Comparison of ENCODE assay signal across 33 cellular contexts in the genomic region with DNA sequence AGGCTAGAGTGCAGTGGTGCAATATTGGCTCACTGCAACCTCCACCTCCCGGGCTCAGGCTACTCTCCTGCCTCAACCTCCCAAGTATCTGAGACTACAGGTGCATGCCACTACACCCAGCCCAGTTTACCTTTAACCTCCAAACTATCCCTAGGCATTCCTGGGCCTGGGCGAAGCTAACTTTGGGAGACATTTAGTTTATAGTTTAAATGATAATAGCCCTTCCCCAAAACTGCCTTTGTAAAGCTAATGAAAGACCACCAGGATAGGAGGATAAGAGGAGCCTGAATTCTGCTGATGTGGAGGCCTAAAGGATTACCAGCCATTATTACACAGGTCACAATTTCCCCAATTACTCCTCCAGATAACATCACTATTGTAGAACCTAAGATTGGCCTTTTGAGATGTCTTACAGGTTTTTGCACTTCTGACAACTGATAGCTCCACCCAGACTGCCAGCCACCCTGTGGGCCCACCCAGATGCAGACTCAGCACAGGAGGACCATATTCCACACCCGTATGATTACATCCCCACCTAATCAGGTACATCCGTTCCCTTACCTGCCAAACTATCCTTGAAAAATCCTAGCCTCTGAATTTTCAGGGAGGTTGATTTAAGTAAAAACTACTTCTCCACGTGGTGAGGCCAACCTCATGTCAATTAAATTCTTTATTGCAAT.
"Had no signal": no experiment of that assay in that cellular context is flagged by ENCODE, and none has a peak within 500 bp of the region (broad histone marks: within the 10 kb centered on the region; RNA-seq: fewer than 3 reads in every experiment).

No MANE protein-coding gene starts in this region.

- H3K9ac ChIP-seq: SK-N-SH had no signal

- H3K9me3 Mint-ChIP-seq: activated CD4-positive, alpha-beta memory T cell treated with anti-CD3 and anti-CD28 coated beads for 36 hours; activated naive CD4-positive, alpha-beta T cell treated with anti-CD3 and anti-CD28 coated beads, Interleukin-2, amount 10 ng/mL, durations not matched to agents 7 days and 5 days; activated naive CD8-positive, alpha-beta T cell treated with anti-CD3 and anti-CD28 coated beads, Interleukin-2, amount 50 U/mL, for 24 hours; activated T-cell treated with anti-CD3 and anti-CD28 coated beads, Interleukin-2, amount 50 U/mL, for 4 hours; brain; T-helper 1 cell treated with Interleukin-12 subunit alpha and Interleukin-12 subunit beta and Interleukin-4 antibody, amounts not matched to agents 30 μg/mL and 1 μg/mL, for 36 hours; T-helper 2 cell treated with Interferon-gamma antibody and Interleukin-4, amounts not matched to agents 5 μg/mL and 100 μg/mL, for 36 hours had no signal

- H3K9me3 ChIP-seq: MG63, SJSA1, SK-N-SH had no signal

- H3K27me3 ChIP-seq: MG63 had no signal

- H3K27ac ChIP-seq: SJSA1 had no signal

- H3K4me3 ChIP-seq: MG63, SJSA1 had no signal

- FAIRE-seq: bronchial epithelial cell, TTC549 had no signal

- H3K4me2 ChIP-seq: SK-N-SH had no signal

- H3K4me1 Mint-ChIP-seq: activated CD4-positive, alpha-beta T cell treated with anti-CD3 and anti-CD28 coated beads for 36 hours; activated naive CD4-positive, alpha-beta T cell treated with anti-CD3 and anti-CD28 coated beads, Interleukin-2, amount 10 ng/mL, durations not matched to agents 7 days and 5 days; activated naive CD8-positive, alpha-beta T cell treated with anti-CD3 and anti-CD28 coated beads, Interleukin-2, amount 50 U/mL, for 24 hours; brain had no signal

- H3K4me1 ChIP-seq: SJSA1 had no signal

- H3K4me3 Mint-ChIP-seq: activated CD4-positive, alpha-beta memory T cell treated with anti-CD3 and anti-CD28 coated beads for 36 hours; activated CD4-positive, alpha-beta T cell treated with anti-CD3 and anti-CD28 coated beads for 36 hours; activated naive CD4-positive, alpha-beta T cell treated with anti-CD3 and anti-CD28 coated beads, Interleukin-2, amount 10 ng/mL, durations not matched to agents 7 days and 5 days; activated naive CD8-positive, alpha-beta T cell; activated naive CD8-positive, alpha-beta T cell treated with anti-CD3 and anti-CD28 coated beads, Interleukin-2, amount 50 U/mL, for 24 hours; activated T-cell treated with anti-CD3 and anti-CD28 coated beads, Interleukin-2, amount 50 U/mL, for 4 hours; brain; T-helper 1 cell treated with Interleukin-12 subunit alpha and Interleukin-12 subunit beta and Interleukin-4 antibody, amounts not matched to agents 30 μg/mL and 1 μg/mL, for 36 hours; T-helper 2 cell treated with Interferon-gamma antibody and Interleukin-4, amounts not matched to agents 5 μg/mL and 100 μg/mL, for 36 hours had no signal

- H3K36me3 Mint-ChIP-seq: activated CD4-positive, alpha-beta memory T cell treated with anti-CD3 and anti-CD28 coated beads for 36 hours; activated naive CD4-positive, alpha-beta T cell treated with anti-CD3 and anti-CD28 coated beads, Interleukin-2, amount 10 ng/mL, durations not matched to agents 7 days and 5 days; activated naive CD8-positive, alpha-beta T cell; brain had no signal

- H3K27ac Mint-ChIP-seq: activated CD4-positive, alpha-beta memory T cell treated with anti-CD3 and anti-CD28 coated beads for 36 hours; activated CD4-positive, alpha-beta T cell treated with anti-CD3 and anti-CD28 coated beads for 36 hours; activated naive CD4-positive, alpha-beta T cell treated with anti-CD3 and anti-CD28 coated beads, Interleukin-2, amount 10 ng/mL, durations not matched to agents 7 days and 5 days; activated naive CD8-positive, alpha-beta T cell; activated naive CD8-positive, alpha-beta T cell treated with anti-CD3 and anti-CD28 coated beads, Interleukin-2, amount 50 U/mL, for 24 hours; T-helper 1 cell treated with Interleukin-12 subunit alpha and Interleukin-12 subunit beta and Interleukin-4 antibody, amounts not matched to agents 30 μg/mL and 1 μg/mL, for 36 hours; T-helper 2 cell treated with Interferon-gamma antibody and Interleukin-4, amounts not matched to agents 5 μg/mL and 100 μg/mL, for 36 hours had no signal

- H3K36me3 ChIP-seq: MG63, SJSA1 had no signal

- H3K27me3 Mint-ChIP-seq: activated CD4-positive, alpha-beta memory T cell treated with anti-CD3 and anti-CD28 coated beads for 36 hours; activated naive CD8-positive, alpha-beta T cell; activated naive CD8-positive, alpha-beta T cell treated with anti-CD3 and anti-CD28 coated beads, Interleukin-2, amount 50 U/mL, for 24 hours had no signal

- DNase-seq: activated CD4-positive, alpha-beta memory T cell treated with anti-CD3 and anti-CD28 coated beads for 36 hours; activated CD4-positive, alpha-beta T cell treated with anti-CD3 and anti-CD28 coated beads for 36 hours; activated CD4-positive, alpha-beta T cell treated with anti-CD3 and anti-CD28 coated beads, Interleukin-2, amount 50 U/mL, for 1 hour; activated CD8-positive, alpha-beta memory T cell treated with anti-CD3 and anti-CD28 coated beads, Interleukin-2, amount 50 U/mL, for 4 hours; activated effector memory CD4-positive, alpha-beta T cell treated with Interleukin-2 at 50 U/mL for 16 hours; activated naive CD4-positive, alpha-beta T cell treated with anti-CD3 and anti-CD28 coated beads, Interleukin-2, amount 10 ng/mL, durations not matched to agents 7 days and 5 days; activated naive CD8-positive, alpha-beta T cell treated with anti-CD3 and anti-CD28 coated beads, Interleukin-2, amount 50 U/mL, for 24 hours; activated T-cell treated with anti-CD3 and anti-CD28 coated beads for 4 hours; activated T-cell treated with anti-CD3 and anti-CD28 coated beads, Interleukin-2, amount 50 U/mL, for 4 hours; anterior cingulate cortex; caudate nucleus; cerebellar nuclear complex; Kasumi-1; KG1; MG63; NCI-H1048; NCI-H1105 treated with DMSO at 0.1 percent for 48 hours; NCI-H1436; NCI-H1694; NCI-H1930; NCI-H2081 treated with DMSO at 0.1 percent for 48 hours; NCI-H345; NCI-H524 treated with DMSO at 0.1 percent for 48 hours; NK-92 treated with Interleukin-12 subunit alpha and Interleukin-12 subunit beta, amount 100 ng/mL, for 24 hours; SHP77; SK-N-SH had no signal
